ENCODE assay signal across 15 cellular contexts in genomic region chr1:156462954-156463795, GRCh38. TPM values are rescaled to one million over a fixed set of nuclear protein-coding genes. Genes with fewer than 3 reads are reported as not detected.
DNase-seq lines count a peak whose midpoint lies in the region; ATAC-seq and TF ChIP-seq lines count a peak whose summit lies in the region.
"Had no signal": no experiment of that assay in that cellular context is flagged by ENCODE, and none has a peak within 500 bp of the region (broad histone marks: within the 10 kb centered on the region; RNA-seq: fewer than 3 reads in every experiment).

No MANE protein-coding gene starts in this region.

- DNase-seq in natural killer cell (no peak), endodermal cell (peak; percentile 52), prostate gland (ENCODE audit: low spot score) (no peak), vagina (ENCODE audit: extremely low spot score in 2 of 2) (no peak)
- no peak for DNase-seq in natural killer cell treated with Interleukin-12 subunit alpha and Interleukin-12 subunit beta and Interleukin-15 and Interleukin-18, amount 100 ng/mL, for 72 hours (ENCODE audit: low spot score)
- DNase-seq in stimulated activated CD4-positive, alpha-beta T cell treated with anti-CD3 and anti-CD28 coated beads, Interleukin-1b, Interleukin-23, amount 100 ng/mL, for 48 hours, result no peak
- DNase-seq in activated CD4-positive, alpha-beta T cell treated with anti-CD3 and anti-CD28 coated beads for 4 hours, result no peak
- DNase-seq: activated naive CD4-positive, alpha-beta T cell treated with anti-CD3 and anti-CD28 coated beads for 36 hours; MV-4-11; NCI-H2107; NCI-H69; WERI-Rb-1 had no signal

- H3K36me3 Mint-ChIP-seq in natural killer cell (no peaks in the 10 kb centered on the region), endodermal cell (ENCODE audit: low read depth) (peaks cover 7% of the 10 kb centered on the region)
- H3K36me3 Mint-ChIP-seq in natural killer cell treated with Interleukin-12 subunit alpha and Interleukin-12 subunit beta and Interleukin-15 and Interleukin-18, amount 100 ng/mL, for 72 hours, result no peaks in the 10 kb centered on the region

- TF ChIP-seq POLR2A in prostate gland (IDR thresholded peaks at IDR 0.05) (no peak), vagina (IDR thresholded peaks at IDR 0.05) (no peak)

- no peak overlapping the region for H3K4me3 ChIP-seq in endodermal cell (ENCODE audit: low read length)
- H3K4me3 ChIP-seq in prostate gland, result no peak overlapping the region
- H3K4me3 ChIP-seq in vagina, result no peak overlapping the region

- H3K9me3 Mint-ChIP-seq in natural killer cell (no peaks in the 10 kb centered on the region), endodermal cell (no peaks in the 10 kb centered on the region)
- no peaks in the 10 kb centered on the region for H3K9me3 Mint-ChIP-seq in natural killer cell treated with Interleukin-12 subunit alpha and Interleukin-12 subunit beta and Interleukin-15 and Interleukin-18, amount 100 ng/mL, for 72 hours
- H3K9me3 Mint-ChIP-seq: activated naive CD4-positive, alpha-beta T cell treated with anti-CD3 and anti-CD28 coated beads for 36 hours had no signal

- H3K27ac Mint-ChIP-seq in natural killer cell, result peak overlapping the region; percentile 31 to 79
- H3K27ac Mint-ChIP-seq in natural killer cell treated with Interleukin-12 subunit alpha and Interleukin-12 subunit beta and Interleukin-15 and Interleukin-18, amount 100 ng/mL, for 72 hours, result no peak overlapping the region
- H3K27ac Mint-ChIP-seq in endodermal cell, result no peak overlapping the region
- H3K27ac Mint-ChIP-seq: activated naive CD4-positive, alpha-beta T cell treated with anti-CD3 and anti-CD28 coated beads for 36 hours had no signal

- H3K27me3 ChIP-seq in endodermal cell (ENCODE audit: control insufficient read depth, insufficient read depth, low read length, poor library complexity, severe bottlenecking), result no peaks in the 10 kb centered on the region
- no peaks in the 10 kb centered on the region for H3K27me3 ChIP-seq in prostate gland (replicated peaks; ENCODE audit: insufficient read depth)
- H3K27me3 ChIP-seq in vagina, result no peaks in the 10 kb centered on the region

- H3K27me3 Mint-ChIP-seq in natural killer cell (ENCODE audit: low read depth in 2 of 2) (no peaks in the 10 kb centered on the region), endodermal cell (ENCODE audit: insufficient read depth) (no peaks in the 10 kb centered on the region)
- no peaks in the 10 kb centered on the region for H3K27me3 Mint-ChIP-seq in natural killer cell treated with Interleukin-12 subunit alpha and Interleukin-12 subunit beta and Interleukin-15 and Interleukin-18, amount 100 ng/mL, for 72 hours

- H3K9ac ChIP-seq in endodermal cell (ENCODE audit: extremely low read depth, low read length, poor library complexity, severe bottlenecking), result no peak overlapping the region

- H3K9me3 ChIP-seq in endodermal cell (ENCODE audit: control insufficient read depth, low read length) (no peaks in the 10 kb centered on the region), prostate gland (no peaks in the 10 kb centered on the region), vagina (no peaks in the 10 kb centered on the region)

- H3K4me1 Mint-ChIP-seq in natural killer cell, result peaks cover 21 to 33% of the 10 kb centered on the region in 2 donors
- H3K4me1 Mint-ChIP-seq in natural killer cell treated with Interleukin-12 subunit alpha and Interleukin-12 subunit beta and Interleukin-15 and Interleukin-18, amount 100 ng/mL, for 72 hours (ENCODE audit: low read depth in 2 of 2), result peaks cover 10 to 11% of the 10 kb centered on the region in 2 donors
- H3K4me1 Mint-ChIP-seq in endodermal cell, result peaks cover 22% of the 10 kb centered on the region

- ATAC-seq in natural killer cell, result no peak
- no peak for ATAC-seq in natural killer cell treated with Interleukin-12 subunit alpha and Interleukin-12 subunit beta and Interleukin-15 and Interleukin-18, amount 100 ng/mL, for 72 hours
- no peak for ATAC-seq in GM18520 (IDR thresholded peaks at IDR 0.05; ENCODE audit: unreplicated experiment)
- ATAC-seq: HepG2, Panc1 had no signal

- TF ChIP-seq CTCF in natural killer cell (IDR thresholded peaks at IDR 0.05), result no peak
- TF ChIP-seq CTCF in endodermal cell (conservative IDR thresholded peaks at IDR 0.05), result no peak
- no peak for TF ChIP-seq CTCF in prostate gland (IDR thresholded peaks at IDR 0.05)
- no peak for TF ChIP-seq CTCF in vagina (IDR thresholded peaks at IDR 0.05)

- H3K4me1 ChIP-seq in endodermal cell (ENCODE audit: control insufficient read depth, insufficient read depth, low read length), result no peaks in the 10 kb centered on the region
- H3K4me1 ChIP-seq in prostate gland (replicated peaks), result peaks cover 24% of the 10 kb centered on the region
- peaks cover 53% of the 10 kb centered on the region for H3K4me1 ChIP-seq in vagina

- H3K4me3 Mint-ChIP-seq in natural killer cell, result no peak overlapping the region
- H3K4me3 Mint-ChIP-seq in natural killer cell treated with Interleukin-12 subunit alpha and Interleukin-12 subunit beta and Interleukin-15 and Interleukin-18, amount 100 ng/mL, for 72 hours, result no peak overlapping the region
- H3K4me3 Mint-ChIP-seq in endodermal cell, result no peak overlapping the region
- H3K4me3 Mint-ChIP-seq: activated naive CD4-positive, alpha-beta T cell treated with anti-CD3 and anti-CD28 coated beads for 36 hours had no signal

- 92 to 95% methylated on average over 16 to 20 of the region's 20 CpGs for WGBS in endodermal cell (ENCODE audit: insufficient coverage in 1 of 2, insufficient read length in 1 of 2), 2 experiments
- WGBS in prostate gland, result 82% methylated on average over 20 of the region's 20 CpGs

- H3K27ac ChIP-seq in endodermal cell (ENCODE audit: low read depth, low read length) (no peak overlapping the region), prostate gland (peak overlapping the region; percentile 83 to 92), vagina (peak overlapping the region; percentile 83)
- H3K27ac ChIP-seq: WERI-Rb-1 had no signal

- intact Hi-C loops in natural killer cell (cut with micrococcal nuclease) (no loop called here), prostate gland (cut with DNase I) (no loop called here), vagina (cut with DNase I) (no loop called here)

- H3K36me3 ChIP-seq in endodermal cell (ENCODE audit: control insufficient read depth, insufficient read depth, low read length) (no peaks in the 10 kb centered on the region), prostate gland (peaks cover 8% of the 10 kb centered on the region in 2 donors), vagina (peaks cover under 1 to 23% of the 10 kb centered on the region in 2 donors)

RNA-seq across cellular contexts. Expression of gene MEF2D, which starts 37.4 kb away (rescaled TPM):
- total RNA-seq in natural killer cell (100 to 1,000 TPM; 232 to 298 (median 284) TPM), endodermal cell (10 to 100 TPM; 10.5 to 12.8 TPM), prostate gland (100 to 1,000 TPM in 1 of 2 donors, 10 to 100 TPM in 1; 52.1 to 128 TPM), vagina (33.9 TPM)
- total RNA-seq in natural killer cell treated with Interleukin-12 subunit alpha and Interleukin-12 subunit beta and Interleukin-15 and Interleukin-18, amount 100 ng/mL, for 72 hours, result 10 to 100 TPM; 48.1 to 62.2 TPM
- 11.5 TPM for polyA plus RNA-seq in endodermal cell (2013, experiment 1 of 2)
- polyA plus RNA-seq in endodermal cell (2013, experiment 2 of 2), result 11.3 TPM

Comparison
In these comparisons a context has a peak if more than half of its experiments do, and no peak if none do; other contexts are left out.
1. H3K27ac Mint-ChIP-seq: peak in natural killer cell (2 of 2); none in natural killer cell treated with Interleukin-12 subunit alpha and Interleukin-12 subunit beta and Interleukin-15 and Interleukin-18, amount 100 ng/mL, for 72 hours (0 of 2) and endodermal cell (single experiment).